In genomic region chr3:107206141-107206540, GRCh38 we compare ENCODE assay signal across 8 cellular contexts.
DNase-seq lines count a peak whose midpoint lies in the region; ATAC-seq, FAIRE-seq and TF ChIP-seq lines count a peak whose summit lies in the region.

No MANE protein-coding gene starts in this region.

- TF ChIP-seq POLR2A in GM12892 (IDR thresholded peaks at IDR 0.05; ENCODE audit: low read depth, low read length), result no peak

- H3K18ac ChIP-seq in mesendoderm (ENCODE audit: low read length), result no peak overlapping the region

- POLR2A ChIA-PET in BJ (lab: Charles Lee), result no interaction called here

- intact Hi-C loops in mammary epithelial cell (cut with micrococcal nuclease), result loop anchor here (1.0 kb wide), 3 partner anchors 30 to 224 kb away; no protein-coding TSS in a partner anchor
- intact Hi-C loops in cardiac septum (cut with DNase I), result loop anchor here (2.0 kb wide), 1 partner anchor 35 kb away; no protein-coding TSS in a partner anchor

- no peak overlapping the region for H2BK120ac ChIP-seq in mesendoderm (ENCODE audit: low read depth, low read length)

- H3K79me2 ChIP-seq in mammary epithelial cell (ENCODE audit: insufficient read depth, low read length) (no peaks in the 10 kb centered on the region), mesendoderm (ENCODE audit: control insufficient read depth, insufficient read depth, low read length) (no peaks in the 10 kb centered on the region)

- WGBS in mammary epithelial cell (ENCODE audit: low coverage, missing lambda C conversion rate), result 24% methylated on average over 1 of the region's 1 CpG
- WGBS in mesendoderm (ENCODE audit: extremely low coverage, insufficient coverage, low lambda C conversion rate), result no CpG with 5 or more reads among the region's 1 CpG

- H3K36me3 ChIP-seq in BJ (ENCODE audit: control insufficient read depth, insufficient read depth, low read length) (no peaks in the 10 kb centered on the region), mammary epithelial cell (ENCODE audit: insufficient read depth, low read length) (no peaks in the 10 kb centered on the region), mesendoderm (ENCODE audit: control insufficient read depth, insufficient read depth, low read length) (no peaks in the 10 kb centered on the region)

- H4K20me1 ChIP-seq in mammary epithelial cell (ENCODE audit: insufficient read depth, low read length), result no peaks in the 10 kb centered on the region

- H3K4ac ChIP-seq in mesendoderm (ENCODE audit: low read depth, low read length), result no peak overlapping the region

- no peaks in the 10 kb centered on the region for H3K79me1 ChIP-seq in mesendoderm (ENCODE audit: low read length)

- peak; percentile 65 for TF ChIP-seq CTCF in BJ (IDR thresholded peaks at IDR 0.05; ENCODE audit: insufficient read depth, low read depth, low read length)
- peak; percentile 70 to 76 for TF ChIP-seq CTCF in mammary epithelial cell (conservative IDR thresholded peaks at IDR 0.05 in 1 of 2, IDR thresholded peaks at IDR 0.05 in 1 of 2; ENCODE audit: extremely low read depth in 1 of 2, insufficient read depth in 1 of 2, low read depth in 1 of 2, low read length in 2 of 2)

- H4K5ac ChIP-seq in mesendoderm (ENCODE audit: low read length), result no peak overlapping the region

- no peak overlapping the region for H2BK5ac ChIP-seq in mesendoderm (ENCODE audit: low read length)

- no peak overlapping the region for H2AK5ac ChIP-seq in mesendoderm (ENCODE audit: low read length)

- H3K4me3 ChIP-seq in BJ (ENCODE audit: low read depth, low read length), result no peak overlapping the region
- no peak overlapping the region for H3K4me3 ChIP-seq in mammary epithelial cell (replicated peaks in 1 of 3; ENCODE audit: insufficient read depth in 1 of 3, low read depth in 2 of 3, low read length in 3 of 3)
- no peak overlapping the region for H3K4me3 ChIP-seq in mesendoderm (ENCODE audit: low read length)

- H3K9me3 ChIP-seq in mammary epithelial cell (replicated peaks; ENCODE audit: insufficient read depth, low read length), result no peaks in the 10 kb centered on the region

- H3K4me1 ChIP-seq in mammary epithelial cell (ENCODE audit: insufficient read depth, low read length) (peaks cover 24% of the 10 kb centered on the region), mesendoderm (ENCODE audit: control insufficient read depth, low read depth, low read length) (peaks cover 4% of the 10 kb centered on the region)

- no peak overlapping the region for H2BK15ac ChIP-seq in mesendoderm (replicated peaks; ENCODE audit: low read depth)

- ATAC-seq in GM18858 (IDR thresholded peaks at IDR 0.05; ENCODE audit: unreplicated experiment), result peak; percentile 40
- no peak for ATAC-seq in HG02642 (IDR thresholded peaks at IDR 0.05; ENCODE audit: poor library complexity, unreplicated experiment)

- in situ Hi-C loops in mammary epithelial cell (cut with MboI; ENCODE audit: low sequenced_read_pairs in 2 of 2), result no loop called here

- H3K9ac ChIP-seq in mammary epithelial cell (ENCODE audit: insufficient read depth, low read length) (no peak overlapping the region), mesendoderm (ENCODE audit: low read length) (no peak overlapping the region)

- H4K8ac ChIP-seq in mesendoderm (ENCODE audit: low read depth, low read length), result no peak overlapping the region

- no peak overlapping the region for H2AFZ ChIP-seq in mammary epithelial cell (ENCODE audit: low read depth, low read length)

- FAIRE-seq in GM12892 (lab: Jason Lieb, UNC), result no peak

- DNase-seq in BJ (ENCODE audit: low read depth) (no peak), NCI-H2171 treated with DMSO at 0.1 percent for 48 hours (lab: John Stamatoyannopoulos, UW) (peak; percentile 45), mammary epithelial cell (peak; percentile 58), mesendoderm (peak; percentile 70), GM12892 (ENCODE audit: insufficient read length) (no peak), cardiac septum (ENCODE audit: low spot score) (no peak)

- H3K56ac ChIP-seq in mesendoderm (ENCODE audit: low read length), result no peak overlapping the region

- CTCF ChIA-PET in BJ (lab: Yijun Ruan, JAX) (interaction anchor here (0.6 to 1.6 kb wide), 8 partner anchors 9 to 961 kb away, joined by 3 to 7 read pairs (median 4); no protein-coding TSS in a partner anchor), mammary epithelial cell (lab: Charles Lee; ENCODE audit: low non-redundant PET) (interaction anchor here (0.6 kb wide), 1 partner anchor 223 kb away, joined by 6 read pairs; no protein-coding TSS in a partner anchor)

- no TSS peak for BruUV-seq in mammary epithelial cell (replicated peaks; lab: Mats Ljungman, UMichigan)

- H3K23ac ChIP-seq in mesendoderm (ENCODE audit: low read length), result no peak overlapping the region

- H3K27ac ChIP-seq in mammary epithelial cell (ENCODE audit: insufficient read depth, low read depth, low read length), result no peak overlapping the region
- H3K27ac ChIP-seq in mesendoderm (ENCODE audit: low read depth, low read length), result no peak overlapping the region

- no peaks in the 10 kb centered on the region; the same call in 1 of the 2 replicates for H3K27me3 ChIP-seq in BJ (ENCODE audit: control insufficient read depth, insufficient read depth, low read length)
- H3K27me3 ChIP-seq in mammary epithelial cell (ENCODE audit: insufficient read depth, low read length), result no peaks in the 10 kb centered on the region
- H3K27me3 ChIP-seq in mesendoderm (ENCODE audit: insufficient read depth, low read length, poor library complexity), result peaks cover 2% of the 10 kb centered on the region

- dilution Hi-C loops in mammary epithelial cell (cut with HindIII; ENCODE audit: low sequenced_read_pairs), result no loop called here

- no peak overlapping the region for H3K4me2 ChIP-seq in mammary epithelial cell (ENCODE audit: insufficient read depth, low read depth, low read length)
- no peak overlapping the region for H3K4me2 ChIP-seq in mesendoderm (ENCODE audit: low read length)

Comparison
In these comparisons a context has a peak if more than half of its experiments do, and no peak if none do; other contexts are left out.
1. DNase-seq: peak in NCI-H2171 treated with DMSO at 0.1 percent for 48 hours (single experiment), mammary epithelial cell (single experiment) and mesendoderm (single experiment); none in BJ (single experiment), GM12892 (single experiment) and cardiac septum (single experiment).